ENCODE assay signal across 10 cellular contexts in genomic region chr7:74176555-74176954, GRCh38. TPM values are rescaled to one million over a fixed set of nuclear protein-coding genes. Genes with fewer than 3 reads are reported as not detected.
DNase-seq lines count a peak whose midpoint lies in the region; ATAC-seq and TF ChIP-seq lines count a peak whose summit lies in the region.
"Had no signal": no experiment of that assay in that cellular context is flagged by ENCODE, and none has a peak within 500 bp of the region (broad histone marks: within the 10 kb centered on the region; RNA-seq: fewer than 3 reads in every experiment).

No MANE protein-coding gene starts in this region.

- peaks cover 72% of the 10 kb centered on the region for H3K4me1 Mint-ChIP-seq in activated T-cell treated with anti-CD3 and anti-CD28 coated beads, Interleukin-2, amount 50 U/mL, for 24 hours (ENCODE audit: low read depth)
- H3K4me1 Mint-ChIP-seq in activated CD4-positive, alpha-beta memory T cell treated with anti-CD3 and anti-CD28 coated beads, Interleukin-2, amount 10 ng/mL, durations not matched to agents 7 days and 5 days = peaks cover 60% of the 10 kb centered on the region
- peaks cover 58% of the 10 kb centered on the region for H3K4me1 Mint-ChIP-seq in stimulated activated effector memory CD8-positive, alpha-beta T cell treated with anti-CD3 and anti-CD28 coated beads, Interleukin-12 subunit alpha, Interleukin-12 subunit beta, amount 100 ng/mL, for 72 hours

- no peaks in the 10 kb centered on the region for H3K9me3 ChIP-seq in MG63

- ATAC-seq in stimulated activated effector memory CD8-positive, alpha-beta T cell treated with anti-CD3 and anti-CD28 coated beads, Interleukin-12 subunit alpha, Interleukin-12 subunit beta, amount 100 ng/mL, for 72 hours = no peak
- ATAC-seq in GM18505 (IDR thresholded peaks at IDR 0.05; ENCODE audit: unreplicated experiment) (no peak), HG02623 (IDR thresholded peaks at IDR 0.05; ENCODE audit: unreplicated experiment) (no peak)

- TF ChIP-seq POLR2A in GM18505 (IDR thresholded peaks at IDR 0.05; ENCODE audit: borderline replicate concordance, extremely low read depth, insufficient read depth, insufficient read length) = no peak

- no peaks in the 10 kb centered on the region for H3K27me3 Mint-ChIP-seq in activated T-cell treated with anti-CD3 and anti-CD28 coated beads, Interleukin-2, amount 50 U/mL, for 24 hours
- H3K27me3 Mint-ChIP-seq in activated CD4-positive, alpha-beta memory T cell treated with anti-CD3 and anti-CD28 coated beads, Interleukin-2, amount 10 ng/mL, durations not matched to agents 7 days and 5 days = no peaks in the 10 kb centered on the region

- POLR2A ChIA-PET in activated CD4-positive, alpha-beta memory T cell treated with anti-CD3 and anti-CD28 coated beads, Interleukin-2, amount 10 ng/mL, durations not matched to agents 7 days and 5 days (lab: Charles Lee) = interaction anchor here (1.2 to 4.0 kb wide), 2 partner anchors 78 to 93 kb away, joined by 3 to 20 read pairs; partner anchors contain the start of gene LIMK1

- DNase-seq in activated T-cell treated with anti-CD3 and anti-CD28 coated beads, Interleukin-2, amount 50 U/mL, for 24 hours = no peak
- no peak for DNase-seq in activated T-cell treated with anti-CD3 and anti-CD28 coated beads, Interleukin-2, amount 50 U/mL, for 48 hours
- no peak for DNase-seq in activated CD4-positive, alpha-beta memory T cell treated with anti-CD3 and anti-CD28 coated beads, Interleukin-2, amount 10 ng/mL, durations not matched to agents 7 days and 5 days
- DNase-seq in fibroblast of the aortic adventitia (ENCODE audit: low read depth) (no peak), MG63 (no peak)
- DNase-seq in stimulated activated effector memory CD8-positive, alpha-beta T cell treated with anti-CD3 and anti-CD28 coated beads, Interleukin-12 subunit alpha, Interleukin-12 subunit beta, amount 100 ng/mL, for 72 hours (ENCODE audit: low spot score in 2 of 2) = no peak
- DNase-seq: NCI-H524 treated with DMSO at 0.1 percent for 48 hours; stimulated activated CD4-positive, alpha-beta T cell treated with anti-CD3 and anti-CD28 coated beads, Interleukin-2, amount 100 ng/mL, for 48 hours had no signal

- H3K9me3 Mint-ChIP-seq in activated T-cell treated with anti-CD3 and anti-CD28 coated beads, Interleukin-2, amount 50 U/mL, for 24 hours = no peaks in the 10 kb centered on the region
- H3K9me3 Mint-ChIP-seq in activated CD4-positive, alpha-beta memory T cell treated with anti-CD3 and anti-CD28 coated beads, Interleukin-2, amount 10 ng/mL, durations not matched to agents 7 days and 5 days = no peaks in the 10 kb centered on the region
- no peaks in the 10 kb centered on the region for H3K9me3 Mint-ChIP-seq in stimulated activated effector memory CD8-positive, alpha-beta T cell treated with anti-CD3 and anti-CD28 coated beads, Interleukin-12 subunit alpha, Interleukin-12 subunit beta, amount 100 ng/mL, for 72 hours

- peak overlapping the region; percentile 29 for H3K4me3 ChIP-seq in fibroblast of the aortic adventitia (ENCODE audit: low read depth, low read length)
- no peak overlapping the region; the same call in 1 of the 2 replicates for H3K4me3 ChIP-seq in MG63

- CTCF ChIA-PET in activated CD4-positive, alpha-beta memory T cell treated with anti-CD3 and anti-CD28 coated beads, Interleukin-2, amount 10 ng/mL, durations not matched to agents 7 days and 5 days (lab: Charles Lee) = no interaction called here

- TF ChIP-seq CTCF in fibroblast of the aortic adventitia (IDR thresholded peaks at IDR 0.05; ENCODE audit: insufficient read depth, low read length) = no peak

- peaks cover 72% of the 10 kb centered on the region for H3K36me3 Mint-ChIP-seq in activated T-cell treated with anti-CD3 and anti-CD28 coated beads, Interleukin-2, amount 50 U/mL, for 24 hours (ENCODE audit: low read depth)
- peaks cover 27% of the 10 kb centered on the region for H3K36me3 Mint-ChIP-seq in activated CD4-positive, alpha-beta memory T cell treated with anti-CD3 and anti-CD28 coated beads, Interleukin-2, amount 10 ng/mL, durations not matched to agents 7 days and 5 days (ENCODE audit: low read depth)
- peaks cover 80% of the 10 kb centered on the region for H3K36me3 Mint-ChIP-seq in stimulated activated effector memory CD8-positive, alpha-beta T cell treated with anti-CD3 and anti-CD28 coated beads, Interleukin-12 subunit alpha, Interleukin-12 subunit beta, amount 100 ng/mL, for 72 hours

- peak overlapping the region; percentile 95 for H3K27ac Mint-ChIP-seq in activated T-cell treated with anti-CD3 and anti-CD28 coated beads, Interleukin-2, amount 50 U/mL, for 24 hours
- no peak overlapping the region for H3K27ac Mint-ChIP-seq in activated CD4-positive, alpha-beta memory T cell treated with anti-CD3 and anti-CD28 coated beads, Interleukin-2, amount 10 ng/mL, durations not matched to agents 7 days and 5 days
- peak overlapping the region; percentile 45 for H3K27ac Mint-ChIP-seq in stimulated activated effector memory CD8-positive, alpha-beta T cell treated with anti-CD3 and anti-CD28 coated beads, Interleukin-12 subunit alpha, Interleukin-12 subunit beta, amount 100 ng/mL, for 72 hours

- H3K36me3 ChIP-seq in MG63 = peaks cover 36% of the 10 kb centered on the region

- peak overlapping the region; percentile 92 for H3K4me3 Mint-ChIP-seq in activated T-cell treated with anti-CD3 and anti-CD28 coated beads, Interleukin-2, amount 50 U/mL, for 24 hours
- H3K4me3 Mint-ChIP-seq in activated CD4-positive, alpha-beta memory T cell treated with anti-CD3 and anti-CD28 coated beads, Interleukin-2, amount 10 ng/mL, durations not matched to agents 7 days and 5 days = peak overlapping the region; percentile 95
- peak overlapping the region; percentile 85 for H3K4me3 Mint-ChIP-seq in stimulated activated effector memory CD8-positive, alpha-beta T cell treated with anti-CD3 and anti-CD28 coated beads, Interleukin-12 subunit alpha, Interleukin-12 subunit beta, amount 100 ng/mL, for 72 hours

- no peaks in the 10 kb centered on the region for H3K27me3 ChIP-seq in MG63

RNA-seq across cellular contexts. Expression of gene EIF4H, which starts 2.4 kb away (rescaled TPM):
- total RNA-seq in activated CD4-positive, alpha-beta memory T cell treated with anti-CD3 and anti-CD28 coated beads, Interleukin-2, amount 10 ng/mL, durations not matched to agents 7 days and 5 days = 100 to 1,000 TPM; 295 to 320 TPM
- total RNA-seq in fibroblast of the aortic adventitia (ENCODE audit: low replicate concordance) = 198 and 225 TPM in 2 replicates
- total RNA-seq in MG63 (2014; rRNA removed; shearing (Covaris generic); ENCODE audit: low replicate concordance) = 300 and 364 TPM in 2 replicates

RNA-seq across cellular contexts. Expression of gene LAT2, which starts 33.3 kb away (rescaled TPM):
- 10 to 100 TPM; 31.1 to 32.5 TPM for total RNA-seq in activated CD4-positive, alpha-beta memory T cell treated with anti-CD3 and anti-CD28 coated beads, Interleukin-2, amount 10 ng/mL, durations not matched to agents 7 days and 5 days
- total RNA-seq in fibroblast of the aortic adventitia (ENCODE audit: low replicate concordance) = 0.18 TPM in 1 of 2 replicates, not detected in the other
- total RNA-seq in MG63 (2014; rRNA removed; shearing (Covaris generic); ENCODE audit: low replicate concordance) = 0.20 TPM in 1 of 2 replicates, not detected in the other

Comparison
In these comparisons a context has a peak if more than half of its experiments do, and no peak if none do; other contexts are left out.
1. RNA of gene LAT2, which starts 33.3 kb away (total RNA-seq): 31.1 to 32.5 TPM in activated CD4-positive, alpha-beta memory T cell treated with anti-CD3 and anti-CD28 coated beads, Interleukin-2, amount 10 ng/mL, durations not matched to agents 7 days and 5 days; 0.20 TPM in MG63 and 0.18 TPM in fibroblast of the aortic adventitia; every median in the first group is over 10 times any median in the second.
2. Peak in every context shown above with its lines, with median percentiles within 50 percentile points of each other: H3K4me3 Mint-ChIP-seq.